9 cellular contexts compared by ENCODE assay signal in the genomic region with DNA sequence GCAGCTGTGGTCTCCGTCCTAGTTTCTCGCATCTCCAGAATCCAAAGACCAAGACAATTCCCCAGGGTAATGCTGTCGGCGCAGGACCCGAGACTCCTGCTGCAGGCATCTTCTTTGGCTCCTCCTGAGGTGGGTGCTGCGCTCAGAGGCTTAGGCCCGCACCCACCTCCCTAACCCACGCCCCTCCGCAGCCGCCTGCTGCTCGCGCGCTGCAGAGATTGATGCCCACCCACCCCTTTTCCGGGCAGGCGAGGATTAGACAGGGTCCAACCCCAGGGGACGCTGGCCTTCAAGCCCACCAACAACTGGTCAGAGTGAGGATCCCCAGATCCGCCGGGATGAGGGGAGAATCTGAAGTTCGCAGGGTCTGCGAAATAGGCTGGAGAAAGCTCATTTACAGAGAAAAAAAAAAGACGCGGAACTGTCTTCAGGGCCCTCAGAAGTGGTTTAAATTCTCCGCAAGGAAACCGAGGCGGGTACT. TPM values are rescaled to one million over a fixed set of nuclear protein-coding genes. Genes with fewer than 3 reads are reported as not detected.
A peak's percentile ranks its signal among the peaks of the same experiment; 100 is the strongest.
DNase-seq lines count a peak whose midpoint lies in the region; ATAC-seq and TF ChIP-seq lines count a peak whose summit lies in the region.
"Had no signal": no experiment of that assay in that cellular context is flagged by ENCODE, and none has a peak within 500 bp of the region (broad histone marks: within the 10 kb centered on the region; RNA-seq: fewer than 3 reads in every experiment).

No MANE protein-coding gene starts in this region.

- intact Hi-C loops in activated T-helper 2 cell treated with anti-CD3 and anti-CD28 coated beads, Interferon-gamma antibody, Interleukin-2, Interleukin-4, amounts not matched to agents 10 μg/mL and 5 μg/mL and 100 μg/mL, durations not matched to agents 14 hours and 24 hours and 36 hours (cut with micrococcal nuclease) = loop anchor here (10.0 kb wide), 1 partner anchor 281 kb away; a partner anchor contains a TSS
- intact Hi-C loops in sigmoid colon (cut with DNase I) = no loop called here

- H3K9me2 ChIP-seq in hepatocyte (replicated peaks; ENCODE audit: insufficient read depth) = no peaks in the 10 kb centered on the region

- H3K4me3 Mint-ChIP-seq in activated T-helper 2 cell treated with anti-CD3 and anti-CD28 coated beads, Interferon-gamma antibody, Interleukin-2, Interleukin-4, amounts not matched to agents 10 μg/mL and 5 μg/mL and 100 μg/mL, durations not matched to agents 14 hours and 24 hours and 36 hours (ENCODE audit: low read depth) = peak overlapping the region; percentile 87

- H3K4me3 ChIP-seq in DND-41 (ENCODE audit: low read depth in 1 of 2, low read length in 2 of 2) (peak overlapping the region in 1 of 2 experiments; percentile 40; a peak in 2 of 4 replicates), hepatocyte (no peak overlapping the region), sigmoid colon (peak overlapping the region; percentile 8 to 48 (median 45))

- peaks cover 1% of the 10 kb centered on the region for H3K9me3 ChIP-seq in DND-41 (ENCODE audit: insufficient read depth, low read length, severe bottlenecking)
- H3K9me3 ChIP-seq in hepatocyte (ENCODE audit: low read depth) = no peaks in the 10 kb centered on the region
- peaks cover 0 to 2% (median under 1%) of the 10 kb centered on the region in 4 donors for H3K9me3 ChIP-seq in sigmoid colon

- DNase-seq in DND-41 = no peak
- no peak for DNase-seq in activated T-helper 2 cell treated with anti-CD3 and anti-CD28 coated beads, Interferon-gamma antibody, Interleukin-2, Interleukin-4, amounts not matched to agents 10 μg/mL and 5 μg/mL and 100 μg/mL, durations not matched to agents 14 hours and 24 hours and 36 hours (ENCODE audit: low spot score)
- DNase-seq in hepatocyte (ENCODE audit: low spot score) = no peak
- DNase-seq in sigmoid colon = no peak
- DNase-seq in NCI-H1105 treated with DMSO at 0.1 percent for 48 hours (lab: John Stamatoyannopoulos, UW) = no peak
- DNase-seq in NCI-H2171 treated with DMSO at 0.1 percent for 48 hours (lab: John Stamatoyannopoulos, UW) = no peak
- DNase-seq in C1 segment of cervical spinal cord (lab: John Stamatoyannopoulos, UW) = no peak
- DNase-seq: NCI-H510A had no signal

- TF ChIP-seq CTCF in DND-41 (IDR thresholded peaks at IDR 0.05; ENCODE audit: borderline replicate concordance, extremely low read depth, low read length, poor library complexity, severe bottlenecking) = no peak
- TF ChIP-seq CTCF in hepatocyte (IDR thresholded peaks at IDR 0.05; ENCODE audit: poor library complexity) = no peak
- TF ChIP-seq CTCF in sigmoid colon (IDR thresholded peaks at IDR 0.05) = no peak

- H3K4me1 ChIP-seq in DND-41 (ENCODE audit: insufficient read depth, low read length) (peaks cover 34% of the 10 kb centered on the region), hepatocyte (ENCODE audit: insufficient read depth) (peaks cover 7% of the 10 kb centered on the region), sigmoid colon (peaks cover 0 to 19% (median 15%) of the 10 kb centered on the region in 4 donors)

- 0 out of 2 replicates have a peak overlapping the region, but pooled peaks have one; percentile 54 for H2AFZ ChIP-seq in DND-41 (ENCODE audit: low read depth, low read length)
- H2AFZ ChIP-seq in hepatocyte = peak overlapping the region; percentile 51

- H3K79me2 ChIP-seq in DND-41 (ENCODE audit: insufficient read depth, low read length) (no peaks in the 10 kb centered on the region), hepatocyte (no peaks in the 10 kb centered on the region)

- H3K9me3 Mint-ChIP-seq in activated T-helper 2 cell treated with anti-CD3 and anti-CD28 coated beads, Interferon-gamma antibody, Interleukin-2, Interleukin-4, amounts not matched to agents 10 μg/mL and 5 μg/mL and 100 μg/mL, durations not matched to agents 14 hours and 24 hours and 36 hours = peaks cover 27% of the 10 kb centered on the region

- peak overlapping the region; percentile 27; the same call in 1 of the 2 replicates for H3K9ac ChIP-seq in DND-41 (ENCODE audit: low read depth, low read length)

- H3K27me3 ChIP-seq in DND-41 (ENCODE audit: insufficient read depth, low read length, poor library complexity) = no peaks in the 10 kb centered on the region
- H3K27me3 ChIP-seq in hepatocyte = peaks cover 52% of the 10 kb centered on the region
- peaks cover 0 to 37% (median 5%) of the 10 kb centered on the region in 3 donors for H3K27me3 ChIP-seq in sigmoid colon

- no peak for TF ChIP-seq POLR2A in sigmoid colon (IDR thresholded peaks at IDR 0.05)

- TF ChIP-seq EP300 in sigmoid colon (IDR thresholded peaks at IDR 0.05) = no peak

- ATAC-seq in DND-41 (ENCODE audit: insufficient read depth, low read depth) = no peak; the same call in 2 of the 3 replicates
- ATAC-seq in HG03520 (IDR thresholded peaks at IDR 0.05; ENCODE audit: unreplicated experiment) = no peak

- H3K27ac Mint-ChIP-seq in activated T-helper 2 cell treated with anti-CD3 and anti-CD28 coated beads, Interferon-gamma antibody, Interleukin-2, Interleukin-4, amounts not matched to agents 10 μg/mL and 5 μg/mL and 100 μg/mL, durations not matched to agents 14 hours and 24 hours and 36 hours = no peak overlapping the region

- H3K36me3 ChIP-seq in DND-41 (ENCODE audit: insufficient read depth, low read length) (peaks cover 14% of the 10 kb centered on the region), hepatocyte (replicated peaks; ENCODE audit: insufficient read depth, low read depth) (no peaks in the 10 kb centered on the region), sigmoid colon (no peaks in the 10 kb centered on the region)

- peaks cover 9% of the 10 kb centered on the region; the same call in 1 of the 2 replicates for H4K20me1 ChIP-seq in DND-41 (ENCODE audit: insufficient read depth, low read length)
- no peaks in the 10 kb centered on the region for H4K20me1 ChIP-seq in hepatocyte (ENCODE audit: insufficient read depth, poor library complexity, severe bottlenecking)

- H3K4me2 ChIP-seq in DND-41 (ENCODE audit: insufficient read depth, low read length) (peak overlapping the region; percentile 58), hepatocyte (peak overlapping the region; percentile 81)

- 20% methylated on average over 21 of the region's 25 CpGs for WGBS in hepatocyte (ENCODE audit: low lambda C conversion rate, missing lambda C conversion rate)
- 20 to 30% methylated on average over 25 of the region's 25 CpGs for WGBS in sigmoid colon, 2 donors

- H3K36me3 Mint-ChIP-seq in activated T-helper 2 cell treated with anti-CD3 and anti-CD28 coated beads, Interferon-gamma antibody, Interleukin-2, Interleukin-4, amounts not matched to agents 10 μg/mL and 5 μg/mL and 100 μg/mL, durations not matched to agents 14 hours and 24 hours and 36 hours (ENCODE audit: low read depth) = peaks cover 49% of the 10 kb centered on the region

- peaks cover 10% of the 10 kb centered on the region for H3K27me3 Mint-ChIP-seq in activated T-helper 2 cell treated with anti-CD3 and anti-CD28 coated beads, Interferon-gamma antibody, Interleukin-2, Interleukin-4, amounts not matched to agents 10 μg/mL and 5 μg/mL and 100 μg/mL, durations not matched to agents 14 hours and 24 hours and 36 hours (ENCODE audit: low read depth)

- H3K27ac ChIP-seq in DND-41 (ENCODE audit: low read length) (no peak overlapping the region), hepatocyte (no peak overlapping the region), sigmoid colon (peak overlapping the region; percentile 46 to 69 (median 65))

- H3K4me1 Mint-ChIP-seq in activated T-helper 2 cell treated with anti-CD3 and anti-CD28 coated beads, Interferon-gamma antibody, Interleukin-2, Interleukin-4, amounts not matched to agents 10 μg/mL and 5 μg/mL and 100 μg/mL, durations not matched to agents 14 hours and 24 hours and 36 hours (ENCODE audit: low read depth) = peaks cover 39% of the 10 kb centered on the region

RNA-seq across cellular contexts. Expression of a gene that starts 27.9 kb away (rescaled TPM):
- 112 and 114 TPM in 2 replicates for total RNA-seq in activated T-helper 2 cell treated with anti-CD3 and anti-CD28 coated beads, Interferon-gamma antibody, Interleukin-2, Interleukin-4, amounts not matched to agents 10 μg/mL and 5 μg/mL and 100 μg/mL, durations not matched to agents 14 hours and 24 hours and 36 hours
- 6.3 and 8.3 TPM in 2 replicates for total RNA-seq in hepatocyte
- polyA plus RNA-seq in hepatocyte = 1.4 and 2.5 TPM in 2 replicates
- total RNA-seq in sigmoid colon = 10 to 100 TPM; 17.8 to 28.0 (median 25.7) TPM
- polyA plus RNA-seq in sigmoid colon = 1 to 10 TPM; 1.2 to 4.6 (median 4.3) TPM

Comparison
In these comparisons a context has a peak if more than half of its experiments do, and no peak if none do; other contexts are left out.
1. H3K27ac ChIP-seq: peak in sigmoid colon (4 of 4); none in DND-41 (single experiment) and hepatocyte (single experiment).